Comparison of ENCODE assay signal across 23 cellular contexts in genomic region chr13:33945477-33945876, GRCh38.
"Had no signal": no experiment of that assay in that cellular context is flagged by ENCODE, and none has a peak within 500 bp of the region (broad histone marks: within the 10 kb centered on the region; RNA-seq: fewer than 3 reads in every experiment).

No MANE protein-coding gene starts in this region.

- H3K4me3 ChIP-seq: esophagus muscularis mucosa, lower lobe of right lung, prostate gland, right atrium auricular region, smooth muscle cell, suprapubic skin, transverse colon, upper lobe of right lung, uterus had no signal

- H3K4me1 Mint-ChIP-seq: naive thymus-derived CD8-positive, alpha-beta T cell; stimulated activated naive CD8-positive, alpha-beta T cell treated with anti-CD3 and anti-CD28 coated beads, Interleukin-15, amount 100 ng/mL, for 72 hours had no signal

- ATAC-seq: left ventricle myocardium superior; lower lobe of right lung; naive thymus-derived CD8-positive, alpha-beta T cell; sciatic nerve; stimulated activated naive CD8-positive, alpha-beta T cell treated with anti-CD3 and anti-CD28 coated beads, Interleukin-15, amount 100 ng/mL, for 72 hours; upper lobe of right lung had no signal

- H3K27me3 Mint-ChIP-seq: dendritic cell treated with granulocyte-macrophage colony-stimulating factor and Interleukin-4, amounts not matched to agents 40 ng/mL and 50 ng/mL, for 4 days; naive thymus-derived CD8-positive, alpha-beta T cell; stimulated activated naive CD8-positive, alpha-beta T cell treated with anti-CD3 and anti-CD28 coated beads, Interleukin-15, amount 100 ng/mL, for 72 hours had no signal

- H3K27ac Mint-ChIP-seq: dendritic cell treated with granulocyte-macrophage colony-stimulating factor and Interleukin-4, amounts not matched to agents 40 ng/mL and 50 ng/mL, for 4 days; naive thymus-derived CD8-positive, alpha-beta T cell; nephron progenitor cell; stimulated activated naive CD8-positive, alpha-beta T cell treated with anti-CD3 and anti-CD28 coated beads, Interleukin-15, amount 100 ng/mL, for 72 hours had no signal

- DNase-seq: effector memory CD4-positive, alpha-beta T cell; hypothalamus; left ventricle myocardium superior; lower lobe of right lung; naive thymus-derived CD8-positive, alpha-beta T cell; nephron progenitor cell; nucleus accumbens; stimulated activated CD4-positive, alpha-beta T cell treated with anti-CD3 and anti-CD28 coated beads, Interleukin-12 subunit alpha, Interleukin-12 subunit beta, amount 100 ng/mL, for 4 hours; stimulated activated CD4-positive, alpha-beta T cell treated with anti-CD3 and anti-CD28 coated beads, Interleukin-1b, Interleukin-23, amount 100 ng/mL, for 48 hours; stimulated activated CD4-positive, alpha-beta T cell treated with anti-CD3 and anti-CD28 coated beads, Interleukin-4, amount 100 ng/mL, for 1 hour; stimulated activated CD8-positive, alpha-beta memory T cell treated with anti-CD3 and anti-CD28 coated beads, Interleukin-4, amount 100 ng/mL, for 48 hours; stimulated activated naive CD4-positive, alpha-beta T cell; stimulated activated naive CD8-positive, alpha-beta T cell treated with anti-CD3 and anti-CD28 coated beads, Interleukin-15, amount 100 ng/mL, for 72 hours; transverse colon; upper lobe of right lung; uterus had no signal

- H3K27ac ChIP-seq: esophagus muscularis mucosa, lower lobe of right lung, prostate gland, right atrium auricular region, suprapubic skin, transverse colon, upper lobe of right lung, uterus had no signal

- H3K27me3 ChIP-seq: esophagus muscularis mucosa, right atrium auricular region, suprapubic skin, transverse colon, upper lobe of right lung, uterus had no signal

- H3K9me3 Mint-ChIP-seq: naive thymus-derived CD8-positive, alpha-beta T cell had no signal

- H3K4me3 Mint-ChIP-seq: dendritic cell treated with granulocyte-macrophage colony-stimulating factor and Interleukin-4, amounts not matched to agents 40 ng/mL and 50 ng/mL, for 4 days; naive thymus-derived CD8-positive, alpha-beta T cell; nephron progenitor cell; stimulated activated naive CD8-positive, alpha-beta T cell treated with anti-CD3 and anti-CD28 coated beads, Interleukin-15, amount 100 ng/mL, for 72 hours had no signal
